In genomic region chr19:41401483-41401882, GRCh38 we compare ENCODE assay signal across 13 cellular contexts.
"Had no signal": no experiment of that assay in that cellular context is flagged by ENCODE, and none has a peak within 500 bp of the region (broad histone marks: within the 10 kb centered on the region; RNA-seq: fewer than 3 reads in every experiment).

No MANE protein-coding gene starts in this region.

- DNase-seq: activated CD4-positive, alpha-beta memory T cell treated with anti-CD3 and anti-CD28 coated beads for 36 hours; activated naive CD4-positive, alpha-beta T cell treated with anti-CD3 and anti-CD28 coated beads, Interleukin-2, amount 10 ng/mL, durations not matched to agents 7 days and 5 days; colonic mucosa; effector CD8-positive, alpha-beta T cell; islet precursor cell; mammary epithelial cell; SHP77 treated with DMSO at 0.1 percent for 48 hours; stimulated activated CD4-positive, alpha-beta T cell treated with anti-CD3 and anti-CD28 coated beads, Interleukin-4, amount 100 ng/mL, for 24 hours; stimulated activated naive CD8-positive, alpha-beta T cell treated with anti-CD3 and anti-CD28 coated beads, Interleukin-15, amount 100 ng/mL, for 72 hours; T-helper 2 cell had no signal

- H3K27me3 ChIP-seq: colonic mucosa had no signal

- H3K4me3 ChIP-seq: colonic mucosa, thoracic aorta had no signal

- H3K27ac ChIP-seq: colonic mucosa, thoracic aorta, VCaP had no signal

- H3K9me3 ChIP-seq: colonic mucosa, thoracic aorta had no signal

- ATAC-seq: natural killer cell treated with Interleukin-12 subunit alpha and Interleukin-12 subunit beta and Interleukin-15 and Interleukin-18, amount 100 ng/mL, for 72 hours; stimulated activated naive CD8-positive, alpha-beta T cell treated with anti-CD3 and anti-CD28 coated beads, Interleukin-15, amount 100 ng/mL, for 72 hours had no signal

- H3K36me3 ChIP-seq: colonic mucosa, thoracic aorta had no signal
